In genomic region chr14:20631023-20631820, GRCh38 we compare ENCODE assay signal across 8 cellular contexts. TPM values are rescaled to one million over a fixed set of nuclear protein-coding genes. Genes with fewer than 3 reads are reported as not detected.
DNase-seq lines count a peak whose midpoint lies in the region; ATAC-seq, FAIRE-seq and TF ChIP-seq lines count a peak whose summit lies in the region.

No MANE protein-coding gene starts in this region.

- TF ChIP-seq CTCF in H9 (conservative IDR thresholded peaks at IDR 0.05) (no peak), esophagus squamous epithelium (IDR thresholded peaks at IDR 0.05) (no peak)

- H2BK120ac ChIP-seq in H9 (ENCODE audit: low read depth, low read length, poor library complexity, severe bottlenecking) = no peak overlapping the region

- no peak overlapping the region for H2AK5ac ChIP-seq in H9 (ENCODE audit: insufficient read length, low read length)

- H3K27me3 ChIP-seq in H9 (ENCODE audit: insufficient read depth, low read length) (peaks cover 7% of the 10 kb centered on the region; the same call in 1 of the 2 replicates), esophagus squamous epithelium (peaks cover 0 to 74% (median 2%) of the 10 kb centered on the region in 4 donors), aorta (ENCODE audit: control insufficient read depth in 1 of 2, insufficient read depth in 2 of 2, low read length in 1 of 2) (no peaks in the 10 kb centered on the region)

- H3K4me1 Mint-ChIP-seq in H9 = peaks cover 27 to 29% of the 10 kb centered on the region in 2 experiments
- peaks cover 33 to 38% of the 10 kb centered on the region in 2 donors for H3K4me1 Mint-ChIP-seq in natural killer cell treated with Interleukin-12 subunit alpha and Interleukin-12 subunit beta and Interleukin-15 and Interleukin-18, amount 100 ng/mL, for 72 hours (ENCODE audit: low read depth in 2 of 2)

- H4K91ac ChIP-seq in H9 (ENCODE audit: insufficient read length, low read depth, low read length) = no peak overlapping the region

- H3K4me1 ChIP-seq in H9 (ENCODE audit: insufficient read depth, low read length) = no peaks in the 10 kb centered on the region
- peaks cover 19 to 51% (median 31%) of the 10 kb centered on the region in 3 donors for H3K4me1 ChIP-seq in esophagus squamous epithelium
- H3K4me1 ChIP-seq in aorta (ENCODE audit: control insufficient read depth in 1 of 2, insufficient read depth in 2 of 2, low read length in 2 of 2) = no peaks in the 10 kb centered on the region

- no peak overlapping the region for H3K4ac ChIP-seq in H9 (ENCODE audit: low read depth, low read length)

- ATAC-seq in natural killer cell treated with Interleukin-12 subunit alpha and Interleukin-12 subunit beta and Interleukin-15 and Interleukin-18, amount 100 ng/mL, for 72 hours = peak; percentile 30 to 53
- ATAC-seq in aorta (ENCODE audit: low FRiP score) (peak; percentile 72), GM19035 (IDR thresholded peaks at IDR 0.05; ENCODE audit: unreplicated experiment) (no peak)

- H3K9me3 ChIP-seq in H9 (ENCODE audit: control insufficient read depth, low read depth, low read length) = no peaks in the 10 kb centered on the region
- no peaks in the 10 kb centered on the region for H3K9me3 ChIP-seq in esophagus squamous epithelium
- no peaks in the 10 kb centered on the region for H3K9me3 ChIP-seq in aorta (ENCODE audit: control insufficient read depth, low read length)

- peaks cover 71% of the 10 kb centered on the region for H3K27me3 Mint-ChIP-seq in H9 (ENCODE audit: low read depth)
- H3K27me3 Mint-ChIP-seq in natural killer cell treated with Interleukin-12 subunit alpha and Interleukin-12 subunit beta and Interleukin-15 and Interleukin-18, amount 100 ng/mL, for 72 hours = peaks cover 40 to 49% of the 10 kb centered on the region in 2 donors

- H2BK12ac ChIP-seq in H9 (ENCODE audit: insufficient read length, low read depth, low read length) = no peak overlapping the region

- H3K4me3 ChIP-seq in esophagus squamous epithelium (peak overlapping the region in 3 of 4 donors; percentile 36 to 43 (median 41)), aorta (ENCODE audit: low read length in 2 of 2) (peak overlapping the region; percentile 23 to 29)

- H3K23me2 ChIP-seq in H9 (ENCODE audit: insufficient read length, low read depth, low read length, poor library complexity, severe bottlenecking) = peaks cover 37% of the 10 kb centered on the region

- H4K8ac ChIP-seq in H9 (replicated peaks; ENCODE audit: insufficient read length, low read depth, low read length) = no peak overlapping the region

- no CpG with 5 or more reads among the region's 18 CpGs for WGBS in H9 (ENCODE audit: extremely low coverage, insufficient read length, low lambda C conversion rate)
- 2 to 5% methylated on average over 15 to 18 of the region's 18 CpGs for WGBS in esophagus squamous epithelium, 2 donors
- WGBS in aorta, 2 donors = 3% methylated on average over 18 of the region's 18 CpGs

- H2BK5ac ChIP-seq in H9 (ENCODE audit: insufficient read length, low read length) = no peak overlapping the region

- H3K4me3 Mint-ChIP-seq in H9 = peak overlapping the region; percentile 86 to 94
- peak overlapping the region; percentile 84 for H3K4me3 Mint-ChIP-seq in natural killer cell treated with Interleukin-12 subunit alpha and Interleukin-12 subunit beta and Interleukin-15 and Interleukin-18, amount 100 ng/mL, for 72 hours

- intact Hi-C loops in esophagus squamous epithelium (cut with DNase I) = no loop called here
- intact Hi-C loops in aorta (cut with DNase I) = loop anchor here (2.0 to 5.0 kb wide), 2 partner anchors 18 to 51 kb away; partner anchors contain the start of gene RNASE4 (in 1 of the 2)

- no peaks in the 10 kb centered on the region for H3K79me1 ChIP-seq in H9 (ENCODE audit: insufficient read depth, low read depth, low read length, poor library complexity, severe bottlenecking)

- peak overlapping the region; percentile 23 for H3K9ac ChIP-seq in H9 (ENCODE audit: extremely low read depth, insufficient read length, low read length)

- no peak overlapping the region for H3K23ac ChIP-seq in H9 (ENCODE audit: insufficient read length, low read depth, low read length)

- no peaks in the 10 kb centered on the region; a peak in 1 of 7 replicates for H3K36me3 Mint-ChIP-seq in H9 (ENCODE audit: insufficient read depth in 1 of 3, low read depth in 3 of 3)
- H3K36me3 Mint-ChIP-seq in natural killer cell treated with Interleukin-12 subunit alpha and Interleukin-12 subunit beta and Interleukin-15 and Interleukin-18, amount 100 ng/mL, for 72 hours = no peaks in the 10 kb centered on the region

- no peaks in the 10 kb centered on the region for H3K36me3 ChIP-seq in esophagus squamous epithelium
- no peaks in the 10 kb centered on the region for H3K36me3 ChIP-seq in aorta (ENCODE audit: control insufficient read depth in 1 of 2, insufficient read depth in 2 of 2, low read length in 1 of 2)

- H3K27ac Mint-ChIP-seq in H9 = no peak overlapping the region
- peak overlapping the region; percentile 67 to 77 for H3K27ac Mint-ChIP-seq in natural killer cell treated with Interleukin-12 subunit alpha and Interleukin-12 subunit beta and Interleukin-15 and Interleukin-18, amount 100 ng/mL, for 72 hours

- no peaks in the 10 kb centered on the region for H4K20me1 ChIP-seq in H9 (ENCODE audit: control insufficient read depth, insufficient read depth, insufficient read length)

- no peak overlapping the region for H2BK20ac ChIP-seq in H9 (ENCODE audit: low read depth, low read length, poor library complexity, severe bottlenecking)

- no peaks in the 10 kb centered on the region for H3K79me2 ChIP-seq in H9 (ENCODE audit: insufficient read depth, low read length)

- no peak for FAIRE-seq in H54 (lab: Jason Lieb, UNC)

- no peak overlapping the region for H3K18ac ChIP-seq in H9 (ENCODE audit: insufficient read length, low read depth, low read length)

- H4K5ac ChIP-seq in H9 (ENCODE audit: insufficient read length, low read depth, low read length) = no peak overlapping the region

- no peak overlapping the region for H3K14ac ChIP-seq in H9 (ENCODE audit: insufficient read depth, low read length)

- H3K27ac ChIP-seq in H9 (ENCODE audit: insufficient read length, low read depth, low read length) = no peak overlapping the region
- H3K27ac ChIP-seq in esophagus squamous epithelium = peak overlapping the region in 1 of 4 donors; percentile 26
- no peak overlapping the region for H3K27ac ChIP-seq in aorta (ENCODE audit: low read depth in 1 of 2, low read length in 2 of 2)

- DNase-seq in H9 = peak; percentile 71
- peak; percentile 23 to 50 for DNase-seq in NCI-H526 (lab: John Stamatoyannopoulos, UW)
- DNase-seq in activated CD8-positive, alpha-beta memory T cell treated with anti-CD3 and anti-CD28 coated beads, Interleukin-2, amount 50 U/mL, for 48 hours = peak; percentile 86
- DNase-seq in esophagus squamous epithelium (lab: John Stamatoyannopoulos, UW) = no peak
- no peak for DNase-seq in natural killer cell treated with Interleukin-12 subunit alpha and Interleukin-12 subunit beta and Interleukin-15 and Interleukin-18, amount 100 ng/mL, for 72 hours (ENCODE audit: low spot score)
- no peak for DNase-seq in aorta
- DNase-seq in H54 (ENCODE audit: insufficient read length, low spot score) = no peak

- peak overlapping the region; percentile 96 for H3K4me2 ChIP-seq in H9 (ENCODE audit: insufficient read depth, insufficient read length, low read length)

- H3K56ac ChIP-seq in H9 (ENCODE audit: insufficient read length, low read depth, low read length) = no peak overlapping the region

- H3T11ph ChIP-seq in H9 (ENCODE audit: low read length) = no peak overlapping the region

- H3K9me3 Mint-ChIP-seq in H9 = peaks cover 4 to 8% of the 10 kb centered on the region in 2 experiments; a peak in 4 of 5 replicates
- no peaks in the 10 kb centered on the region for H3K9me3 Mint-ChIP-seq in natural killer cell treated with Interleukin-12 subunit alpha and Interleukin-12 subunit beta and Interleukin-15 and Interleukin-18, amount 100 ng/mL, for 72 hours

- H2BK15ac ChIP-seq in H9 (ENCODE audit: low read depth, low read length) = no peak overlapping the region

- TF ChIP-seq POLR2A in esophagus squamous epithelium (IDR thresholded peaks at IDR 0.05) = no peak
- no peak for TF ChIP-seq POLR2A in H54 (IDR thresholded peaks at IDR 0.05; ENCODE audit: low read depth, low read length)

- H2AFZ ChIP-seq in H9 (ENCODE audit: low read length) = no peak overlapping the region

RNA-seq across cellular contexts. Expression of gene OR6S1, which starts 10.3 kb away (rescaled TPM):
- total RNA-seq in H9 (2021) = not detected in 2 replicates
- not detected for total RNA-seq in esophagus squamous epithelium
- total RNA-seq in natural killer cell treated with Interleukin-12 subunit alpha and Interleukin-12 subunit beta and Interleukin-15 and Interleukin-18, amount 100 ng/mL, for 72 hours = not detected
- not detected for total RNA-seq in aorta
- not detected for polyA plus RNA-seq in aorta

RNA-seq across cellular contexts. Expression of gene RNASE12, which starts 40.0 kb away (rescaled TPM):
- not detected in 2 replicates for total RNA-seq in H9 (2021)
- total RNA-seq in esophagus squamous epithelium = not detected
- not detected for total RNA-seq in natural killer cell treated with Interleukin-12 subunit alpha and Interleukin-12 subunit beta and Interleukin-15 and Interleukin-18, amount 100 ng/mL, for 72 hours
- not detected for total RNA-seq in aorta
- not detected for polyA plus RNA-seq in aorta

RNA-seq across cellular contexts. Expression of gene RNASE11, which starts 43.4 kb away (rescaled TPM):
- total RNA-seq in H9 (2021) = not detected in 2 replicates
- not detected for total RNA-seq in esophagus squamous epithelium
- total RNA-seq in natural killer cell treated with Interleukin-12 subunit alpha and Interleukin-12 subunit beta and Interleukin-15 and Interleukin-18, amount 100 ng/mL, for 72 hours = not detected
- not detected for total RNA-seq in aorta
- not detected for polyA plus RNA-seq in aorta

RNA-seq across cellular contexts. Expression of gene RNASE4, which starts 53.1 kb away (rescaled TPM):
- total RNA-seq in H9 (2021) (not detected in 2 replicates), esophagus squamous epithelium (10 to 100 TPM in 2 of 4 donors, 1 to 10 TPM in 2; 4.0 to 73.1 (median 19.5) TPM), aorta (10 to 100 TPM; 37.4 to 71.8 TPM)
- 1 to 10 TPM in 1 of 2 donors, under 1 TPM in 1; 0.50 to 1.2 TPM for total RNA-seq in natural killer cell treated with Interleukin-12 subunit alpha and Interleukin-12 subunit beta and Interleukin-15 and Interleukin-18, amount 100 ng/mL, for 72 hours
- 10 to 100 TPM; 39.3 to 85.1 TPM for polyA plus RNA-seq in aorta

RNA-seq across cellular contexts. Expression of gene ANG, which starts 57.3 kb away (rescaled TPM):
- total RNA-seq in H9 (2021) (3.2 and 3.8 TPM in 2 replicates), esophagus squamous epithelium (10 to 100 TPM in 1 of 4 donors, 1 to 10 TPM in 3; 1.4 to 15.1 (median 5.8) TPM), aorta (10 to 100 TPM; 19.7 to 22.1 TPM)
- total RNA-seq in natural killer cell treated with Interleukin-12 subunit alpha and Interleukin-12 subunit beta and Interleukin-15 and Interleukin-18, amount 100 ng/mL, for 72 hours = 1 to 10 TPM in 1 of 2 donors, under 1 TPM in 1; 0.78 to 1.6 TPM
- 10 to 100 TPM; 20.8 to 30.3 TPM for polyA plus RNA-seq in aorta

Comparison
In these comparisons a context has a peak if more than half of its experiments do, and no peak if none do; other contexts are left out.
1. DNase-seq: peak in H9 (single experiment), NCI-H526 (2 of 2) and activated CD8-positive, alpha-beta memory T cell treated with anti-CD3 and anti-CD28 coated beads, Interleukin-2, amount 50 U/mL, for 48 hours (single experiment); none in esophagus squamous epithelium (single experiment), natural killer cell treated with Interleukin-12 subunit alpha and Interleukin-12 subunit beta and Interleukin-15 and Interleukin-18, amount 100 ng/mL, for 72 hours (single experiment), aorta (0 of 2) and H54 (single experiment).
2. H3K27ac Mint-ChIP-seq: peak in natural killer cell treated with Interleukin-12 subunit alpha and Interleukin-12 subunit beta and Interleukin-15 and Interleukin-18, amount 100 ng/mL, for 72 hours (2 of 2); none in H9 (0 of 3).